In the genomic region with DNA sequence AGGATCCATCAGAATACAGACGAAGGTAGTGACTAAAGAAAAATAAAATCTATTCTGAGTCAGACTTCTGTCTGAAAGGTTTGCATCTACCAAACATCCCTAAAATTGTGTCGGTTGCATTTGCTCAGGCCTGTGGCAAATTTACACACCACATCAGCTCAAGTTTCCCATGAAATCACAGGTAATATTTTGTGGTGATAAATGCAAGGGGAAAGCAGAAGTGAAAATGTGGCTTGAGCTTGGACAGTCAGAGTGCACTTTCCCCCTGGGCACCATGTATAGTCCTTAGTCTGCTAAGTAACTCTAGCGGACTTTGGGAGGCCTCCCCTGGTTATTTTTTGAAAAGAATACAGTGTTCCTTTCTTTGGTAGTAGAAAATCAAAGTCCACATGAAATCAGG, we compare ENCODE assay signal across 1 cellular context.
TF ChIP-seq lines count a peak whose summit lies in the region.

No MANE protein-coding gene starts in this region.

TF ChIP-seq in GM23338, 12 proteins besides CTCF, POLR2A, EP300 and RAD21 (continued from another document):
- TF ChIP-seq, protein P1, sequence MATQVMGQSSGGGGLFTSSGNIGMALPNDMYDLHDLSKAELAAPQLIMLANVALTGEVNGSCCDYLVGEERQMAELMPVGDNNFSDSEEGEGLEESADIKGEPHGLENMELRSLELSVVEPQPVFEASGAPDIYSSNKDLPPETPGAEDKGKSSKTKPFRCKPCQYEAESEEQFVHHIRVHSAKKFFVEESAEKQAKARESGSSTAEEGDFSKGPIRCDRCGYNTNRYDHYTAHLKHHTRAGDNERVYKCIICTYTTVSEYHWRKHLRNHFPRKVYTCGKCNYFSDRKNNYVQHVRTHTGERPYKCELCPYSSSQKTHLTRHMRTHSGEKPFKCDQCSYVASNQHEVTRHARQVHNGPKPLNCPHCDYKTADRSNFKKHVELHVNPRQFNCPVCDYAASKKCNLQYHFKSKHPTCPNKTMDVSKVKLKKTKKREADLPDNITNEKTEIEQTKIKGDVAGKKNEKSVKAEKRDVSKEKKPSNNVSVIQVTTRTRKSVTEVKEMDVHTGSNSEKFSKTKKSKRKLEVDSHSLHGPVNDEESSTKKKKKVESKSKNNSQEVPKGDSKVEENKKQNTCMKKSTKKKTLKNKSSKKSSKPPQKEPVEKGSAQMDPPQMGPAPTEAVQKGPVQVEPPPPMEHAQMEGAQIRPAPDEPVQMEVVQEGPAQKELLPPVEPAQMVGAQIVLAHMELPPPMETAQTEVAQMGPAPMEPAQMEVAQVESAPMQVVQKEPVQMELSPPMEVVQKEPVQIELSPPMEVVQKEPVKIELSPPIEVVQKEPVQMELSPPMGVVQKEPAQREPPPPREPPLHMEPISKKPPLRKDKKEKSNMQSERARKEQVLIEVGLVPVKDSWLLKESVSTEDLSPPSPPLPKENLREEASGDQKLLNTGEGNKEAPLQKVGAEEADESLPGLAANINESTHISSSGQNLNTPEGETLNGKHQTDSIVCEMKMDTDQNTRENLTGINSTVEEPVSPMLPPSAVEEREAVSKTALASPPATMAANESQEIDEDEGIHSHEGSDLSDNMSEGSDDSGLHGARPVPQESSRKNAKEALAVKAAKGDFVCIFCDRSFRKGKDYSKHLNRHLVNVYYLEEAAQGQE (IDR thresholded peaks at IDR 0.05; ENCODE audit: unreplicated experiment), result no peak
- TF ChIP-seq, protein P2, sequence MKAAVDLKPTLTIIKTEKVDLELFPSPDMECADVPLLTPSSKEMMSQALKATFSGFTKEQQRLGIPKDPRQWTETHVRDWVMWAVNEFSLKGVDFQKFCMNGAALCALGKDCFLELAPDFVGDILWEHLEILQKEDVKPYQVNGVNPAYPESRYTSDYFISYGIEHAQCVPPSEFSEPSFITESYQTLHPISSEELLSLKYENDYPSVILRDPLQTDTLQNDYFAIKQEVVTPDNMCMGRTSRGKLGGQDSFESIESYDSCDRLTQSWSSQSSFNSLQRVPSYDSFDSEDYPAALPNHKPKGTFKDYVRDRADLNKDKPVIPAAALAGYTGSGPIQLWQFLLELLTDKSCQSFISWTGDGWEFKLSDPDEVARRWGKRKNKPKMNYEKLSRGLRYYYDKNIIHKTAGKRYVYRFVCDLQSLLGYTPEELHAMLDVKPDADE (IDR thresholded peaks at IDR 0.05), result no peak
